ENCODE assay signal across 35 cellular contexts in genomic region chrY:12833284-12833683, GRCh38.
"Had no signal": no experiment of that assay in that cellular context is flagged by ENCODE, and none has a peak within 500 bp of the region (broad histone marks: within the 10 kb centered on the region; RNA-seq: fewer than 3 reads in every experiment).

No MANE protein-coding gene starts in this region.

- H3K9me3 Mint-ChIP-seq: activated CD4-positive, alpha-beta memory T cell treated with anti-CD3 and anti-CD28 coated beads, Interleukin-2, amount 10 ng/mL, durations not matched to agents 7 days and 5 days; activated CD4-positive, alpha-beta T cell treated with anti-CD3 and anti-CD28 coated beads, Interleukin-2, amount 10 ng/mL, durations not matched to agents 24 days and 14 days; activated naive CD4-positive, alpha-beta T cell treated with anti-CD3 and anti-CD28 coated beads, Interleukin-2, amount 10 ng/mL, durations not matched to agents 7 days and 5 days; activated naive CD4-positive, alpha-beta T cell treated with anti-CD3 and anti-CD28 coated beads, Interleukin-2, amount 50 U/mL, for 24 hours; activated naive CD8-positive, alpha-beta T cell treated with anti-CD3 and anti-CD28 coated beads, Interleukin-2, amount 10 ng/mL, durations not matched to agents 7 days and 5 days; activated naive CD8-positive, alpha-beta T cell treated with anti-CD3 and anti-CD28 coated beads, Interleukin-2, amount 50 U/mL, for 24 hours; activated T-cell treated with anti-CD3 and anti-CD28 coated beads, Interleukin-2, amount 50 U/mL, for 24 hours; brain; central memory CD8-positive, alpha-beta T cell; T-helper 1 cell treated with Interleukin-12 subunit alpha and Interleukin-12 subunit beta and Interleukin-4 antibody, amounts not matched to agents 30 μg/mL and 1 μg/mL, for 36 hours; T-helper 2 cell treated with Interferon-gamma antibody and Interleukin-4, amounts not matched to agents 5 μg/mL and 100 μg/mL, for 36 hours; WTC11 had no signal

- H3K27ac Mint-ChIP-seq: activated CD4-positive, alpha-beta memory T cell treated with anti-CD3 and anti-CD28 coated beads, Interleukin-2, amount 10 ng/mL, durations not matched to agents 7 days and 5 days; activated CD4-positive, alpha-beta T cell treated with anti-CD3 and anti-CD28 coated beads, Interleukin-2, amount 10 ng/mL, durations not matched to agents 24 days and 14 days; activated CD8-positive, alpha-beta memory T cell treated with anti-CD3 and anti-CD28 coated beads, Interleukin-2, amount 10 ng/mL, durations not matched to agents 7 days and 5 days; activated CD8-positive, alpha-beta T cell treated with anti-CD3 and anti-CD28 coated beads, Interleukin-2, amount 10 ng/mL, durations not matched to agents 7 days and 5 days; activated naive CD4-positive, alpha-beta T cell treated with anti-CD3 and anti-CD28 coated beads, Interleukin-2, amount 10 ng/mL, durations not matched to agents 7 days and 5 days; activated naive CD4-positive, alpha-beta T cell treated with anti-CD3 and anti-CD28 coated beads, Interleukin-2, amount 50 U/mL, for 24 hours; activated naive CD8-positive, alpha-beta T cell; activated naive CD8-positive, alpha-beta T cell treated with anti-CD3 and anti-CD28 coated beads, Interleukin-2, amount 10 ng/mL, durations not matched to agents 7 days and 5 days; activated naive CD8-positive, alpha-beta T cell treated with anti-CD3 and anti-CD28 coated beads, Interleukin-2, amount 50 U/mL, for 24 hours; activated T-cell treated with anti-CD3 and anti-CD28 coated beads, Interleukin-2, amount 50 U/mL, for 24 hours; brain; T-helper 1 cell treated with Interleukin-12 subunit alpha and Interleukin-12 subunit beta and Interleukin-4 antibody, amounts not matched to agents 30 μg/mL and 1 μg/mL, for 36 hours; T-helper 2 cell treated with Interferon-gamma antibody and Interleukin-4, amounts not matched to agents 5 μg/mL and 100 μg/mL, for 36 hours; WTC11 had no signal

- ATAC-seq: activated CD8-positive, alpha-beta memory T cell treated with anti-CD3 and anti-CD28 coated beads, Interleukin-2, amount 10 ng/mL, durations not matched to agents 7 days and 5 days; activated CD8-positive, alpha-beta T cell treated with anti-CD3 and anti-CD28 coated beads, Interleukin-2, amount 10 ng/mL, durations not matched to agents 7 days and 5 days; activated naive CD8-positive, alpha-beta T cell treated with anti-CD3 and anti-CD28 coated beads, Interleukin-2, amount 50 U/mL, for 24 hours; WTC11 had no signal

- H3K27me3 Mint-ChIP-seq: activated CD4-positive, alpha-beta memory T cell treated with anti-CD3 and anti-CD28 coated beads, Interleukin-2, amount 10 ng/mL, durations not matched to agents 7 days and 5 days; activated CD4-positive, alpha-beta T cell treated with anti-CD3 and anti-CD28 coated beads, Interleukin-2, amount 10 ng/mL, durations not matched to agents 24 days and 14 days; activated CD8-positive, alpha-beta memory T cell treated with anti-CD3 and anti-CD28 coated beads, Interleukin-2, amount 10 ng/mL, durations not matched to agents 7 days and 5 days; activated naive CD4-positive, alpha-beta T cell treated with anti-CD3 and anti-CD28 coated beads, Interleukin-2, amount 10 ng/mL, durations not matched to agents 7 days and 5 days; activated naive CD4-positive, alpha-beta T cell treated with anti-CD3 and anti-CD28 coated beads, Interleukin-2, amount 50 U/mL, for 24 hours; activated naive CD8-positive, alpha-beta T cell; activated naive CD8-positive, alpha-beta T cell treated with anti-CD3 and anti-CD28 coated beads, Interleukin-2, amount 10 ng/mL, durations not matched to agents 7 days and 5 days; activated naive CD8-positive, alpha-beta T cell treated with anti-CD3 and anti-CD28 coated beads, Interleukin-2, amount 50 U/mL, for 24 hours; activated T-cell treated with anti-CD3 and anti-CD28 coated beads, Interleukin-2, amount 50 U/mL, for 24 hours; brain; central memory CD8-positive, alpha-beta T cell had no signal

- DNase-seq: activated CD4-positive, alpha-beta memory T cell treated with anti-CD3 and anti-CD28 coated beads, Interleukin-2, amount 10 ng/mL, durations not matched to agents 7 days and 5 days; activated CD4-positive, alpha-beta T cell treated with anti-CD3 and anti-CD28 coated beads for 1 hour; activated CD4-positive, alpha-beta T cell treated with anti-CD3 and anti-CD28 coated beads for 4 hours; activated CD4-positive, alpha-beta T cell treated with anti-CD3 and anti-CD28 coated beads, Interleukin-2, amount 10 ng/mL, durations not matched to agents 24 days and 14 days; activated CD4-positive, alpha-beta T cell treated with anti-CD3 and anti-CD28 coated beads, Interleukin-2, amount 50 U/mL, for 48 hours; activated CD4-positive, CD25-positive, alpha-beta regulatory T cell; activated CD8-positive, alpha-beta memory T cell treated with anti-CD3 and anti-CD28 coated beads for 24 hours; activated CD8-positive, alpha-beta memory T cell treated with anti-CD3 and anti-CD28 coated beads, Interleukin-2, amount 10 ng/mL, durations not matched to agents 7 days and 5 days; activated CD8-positive, alpha-beta memory T cell treated with anti-CD3 and anti-CD28 coated beads, Interleukin-2, amount 50 U/mL, for 48 hours; activated CD8-positive, alpha-beta T cell treated with anti-CD3 and anti-CD28 coated beads, Interleukin-2, amount 10 ng/mL, durations not matched to agents 7 days and 5 days; activated effector memory CD4-positive, alpha-beta T cell treated with anti-CD3 and anti-CD28 coated beads, Interleukin-2, amount 50 U/mL, for 16 hours; activated gamma-delta T cell treated with Interleukin-2 at 50 U/mL for 16 hours; activated naive CD4-positive, alpha-beta T cell; activated naive CD4-positive, alpha-beta T cell treated with anti-CD3 and anti-CD28 coated beads, Interleukin-2, amount 10 ng/mL, durations not matched to agents 7 days and 5 days; activated naive CD8-positive, alpha-beta T cell treated with anti-CD3 and anti-CD28 coated beads, Interleukin-2, amount 10 ng/mL, durations not matched to agents 7 days and 5 days; activated naive CD8-positive, alpha-beta T cell treated with anti-CD3 and anti-CD28 coated beads, Interleukin-2, amount 50 U/mL, for 24 hours; activated T-cell treated with anti-CD3 and anti-CD28 coated beads, Interleukin-2, amount 50 U/mL, for 24 hours; activated T-cell treated with anti-CD3 and anti-CD28 coated beads, Interleukin-2, amount 50 U/mL, for 48 hours; amygdala; anterior cingulate cortex; caudate nucleus; cerebellar nuclear complex; SW 1271; T-helper 1 cell; T-helper 9 cell; WERI-Rb-1 had no signal

- H3K4me1 Mint-ChIP-seq: activated CD4-positive, alpha-beta memory T cell treated with anti-CD3 and anti-CD28 coated beads, Interleukin-2, amount 10 ng/mL, durations not matched to agents 7 days and 5 days; activated CD4-positive, alpha-beta T cell treated with anti-CD3 and anti-CD28 coated beads, Interleukin-2, amount 10 ng/mL, durations not matched to agents 24 days and 14 days; activated naive CD4-positive, alpha-beta T cell treated with anti-CD3 and anti-CD28 coated beads, Interleukin-2, amount 10 ng/mL, durations not matched to agents 7 days and 5 days; activated naive CD4-positive, alpha-beta T cell treated with anti-CD3 and anti-CD28 coated beads, Interleukin-2, amount 50 U/mL, for 24 hours; activated naive CD8-positive, alpha-beta T cell treated with anti-CD3 and anti-CD28 coated beads, Interleukin-2, amount 10 ng/mL, durations not matched to agents 7 days and 5 days; brain; WTC11 had no signal

- H3K36me3 Mint-ChIP-seq: brain had no signal

- H3K4me3 Mint-ChIP-seq: activated CD4-positive, alpha-beta memory T cell treated with anti-CD3 and anti-CD28 coated beads, Interleukin-2, amount 10 ng/mL, durations not matched to agents 7 days and 5 days; activated CD4-positive, alpha-beta T cell treated with anti-CD3 and anti-CD28 coated beads, Interleukin-2, amount 10 ng/mL, durations not matched to agents 24 days and 14 days; activated CD8-positive, alpha-beta memory T cell treated with anti-CD3 and anti-CD28 coated beads, Interleukin-2, amount 10 ng/mL, durations not matched to agents 7 days and 5 days; activated CD8-positive, alpha-beta T cell treated with anti-CD3 and anti-CD28 coated beads, Interleukin-2, amount 10 ng/mL, durations not matched to agents 7 days and 5 days; activated naive CD4-positive, alpha-beta T cell treated with anti-CD3 and anti-CD28 coated beads, Interleukin-2, amount 10 ng/mL, durations not matched to agents 7 days and 5 days; activated naive CD4-positive, alpha-beta T cell treated with anti-CD3 and anti-CD28 coated beads, Interleukin-2, amount 50 U/mL, for 24 hours; activated naive CD8-positive, alpha-beta T cell; activated naive CD8-positive, alpha-beta T cell treated with anti-CD3 and anti-CD28 coated beads, Interleukin-2, amount 10 ng/mL, durations not matched to agents 7 days and 5 days; activated naive CD8-positive, alpha-beta T cell treated with anti-CD3 and anti-CD28 coated beads, Interleukin-2, amount 50 U/mL, for 24 hours; activated T-cell treated with anti-CD3 and anti-CD28 coated beads, Interleukin-2, amount 50 U/mL, for 24 hours; brain; central memory CD8-positive, alpha-beta T cell; T-helper 1 cell treated with Interleukin-12 subunit alpha and Interleukin-12 subunit beta and Interleukin-4 antibody, amounts not matched to agents 30 μg/mL and 1 μg/mL, for 36 hours; T-helper 2 cell treated with Interferon-gamma antibody and Interleukin-4, amounts not matched to agents 5 μg/mL and 100 μg/mL, for 36 hours; WTC11 had no signal

- FAIRE-seq: bronchial epithelial cell, TTC549 had no signal
